ENCODE assay signal across 12 cellular contexts in genomic region chr6:63806573-63806913, GRCh38.
DNase-seq lines count a peak whose midpoint lies in the region; ATAC-seq and TF ChIP-seq lines count a peak whose summit lies in the region.
"Had no signal": no experiment of that assay in that cellular context is flagged by ENCODE, and none has a peak within 500 bp of the region (broad histone marks: within the 10 kb centered on the region; RNA-seq: fewer than 3 reads in every experiment).

No MANE protein-coding gene starts in this region.

- TF ChIP-seq CTCF in HFFc6 (IDR thresholded peaks at IDR 0.05): no peak
- TF ChIP-seq CTCF in spleen (IDR thresholded peaks at IDR 0.05 in 8 of 11, conservative IDR thresholded peaks at IDR 0.05 in 3 of 11): no peak

- intact Hi-C loops in spleen (cut with DNase I; ENCODE audit: low total_unique reads): no loop called here

- peak overlapping the region in 7 of 8 donors; percentile 48 to 90 (median 78) for H3K27ac ChIP-seq in spleen

- H3K4me3 ChIP-seq in adipocyte (ENCODE audit: low read length) (peak overlapping the region; percentile 68), spleen (peak overlapping the region in 2 of 8 donors; percentile 14 to 45)

- H3K27ac Mint-ChIP-seq in HFFc6: peak overlapping the region; percentile 97
- H3K27ac Mint-ChIP-seq: naive thymus-derived CD4-positive, alpha-beta T cell had no signal

- H3K36me3 Mint-ChIP-seq in HFFc6 (ENCODE audit: low read depth): no peaks in the 10 kb centered on the region
- no peaks in the 10 kb centered on the region for H3K36me3 Mint-ChIP-seq in activated T-cell treated with anti-CD3 and anti-CD28 coated beads, Interleukin-2, amount 50 U/mL, for 4 hours (ENCODE audit: insufficient read depth)
- H3K36me3 Mint-ChIP-seq: naive thymus-derived CD4-positive, alpha-beta T cell had no signal

- peaks cover 56% of the 10 kb centered on the region for H3K4me1 Mint-ChIP-seq in HFFc6 (ENCODE audit: low read depth)
- no peaks in the 10 kb centered on the region for H3K4me1 Mint-ChIP-seq in activated T-cell treated with anti-CD3 and anti-CD28 coated beads, Interleukin-2, amount 50 U/mL, for 4 hours (ENCODE audit: low read depth)

- WGBS in spleen, 5 donors: 34 to 70% (median 43%) methylated on average over 2 of the region's 2 CpGs

- H3K27me3 ChIP-seq in adipocyte (replicated peaks; ENCODE audit: control insufficient read depth, insufficient read depth, low read length): no peaks in the 10 kb centered on the region
- no peaks in the 10 kb centered on the region for H3K27me3 ChIP-seq in spleen (replicated peaks in 1 of 7)

- H3K9ac ChIP-seq in adipocyte (ENCODE audit: low read length): peak overlapping the region; percentile 32

- peak; percentile 25 for ATAC-seq in left lobe of liver
- no peak for ATAC-seq in activated T-cell treated with anti-CD3 and anti-CD28 coated beads, Interleukin-2, amount 50 U/mL, for 4 hours

- H3K36me3 ChIP-seq in adipocyte (ENCODE audit: control insufficient read depth, insufficient read depth, low read length, severe bottlenecking): no peaks in the 10 kb centered on the region
- no peaks in the 10 kb centered on the region for H3K36me3 ChIP-seq in spleen

- peak overlapping the region; percentile 81 for H3K4me3 Mint-ChIP-seq in HFFc6
- no peak overlapping the region for H3K4me3 Mint-ChIP-seq in activated T-cell treated with anti-CD3 and anti-CD28 coated beads, Interleukin-2, amount 50 U/mL, for 4 hours
- H3K4me3 Mint-ChIP-seq: naive thymus-derived CD4-positive, alpha-beta T cell had no signal

- TF ChIP-seq POLR2A in spleen (IDR thresholded peaks at IDR 0.05): no peak

- H3K4me1 ChIP-seq in adipocyte (ENCODE audit: control insufficient read depth, insufficient read depth, low read length) (peaks cover 28% of the 10 kb centered on the region), spleen (peaks cover 0 to 21% (median 11%) of the 10 kb centered on the region in 6 donors)

- H3K27me3 Mint-ChIP-seq in HFFc6 (ENCODE audit: insufficient read depth): no peaks in the 10 kb centered on the region
- H3K27me3 Mint-ChIP-seq in activated T-cell treated with anti-CD3 and anti-CD28 coated beads, Interleukin-2, amount 50 U/mL, for 4 hours (ENCODE audit: low read depth): peaks cover 2% of the 10 kb centered on the region

- no peak for DNase-seq in HFFc6
- DNase-seq in adipocyte (ENCODE audit: low read depth): no peak
- no peak for DNase-seq in left lobe of liver (ENCODE audit: low spot score)
- DNase-seq in spleen: no peak
- no peak for DNase-seq in DMS114 treated with DMSO at 0.1 percent for 48 hours (lab: John Stamatoyannopoulos, UW; ENCODE audit: unreplicated experiment)
- DNase-seq in stimulated activated CD4-positive, alpha-beta T cell treated with anti-CD3 and anti-CD28 coated beads, Interleukin-4, amount 100 ng/mL, for 24 hours: no peak
- no peak for DNase-seq in activated T-cell treated with anti-CD3 and anti-CD28 coated beads, Interleukin-2, amount 50 U/mL, for 4 hours
- DNase-seq in activated CD8-positive, alpha-beta memory T cell treated with anti-CD3 and anti-CD28 coated beads for 24 hours: no peak
- DNase-seq: activated CD8-positive, alpha-beta memory T cell treated with anti-CD3 and anti-CD28 coated beads, Interleukin-2, amount 50 U/mL, for 4 hours; aorta; effector CD4-positive, alpha-beta T cell; naive thymus-derived CD4-positive, alpha-beta T cell had no signal

- H3K9me3 ChIP-seq in adipocyte (ENCODE audit: control insufficient read depth, low read length) (no peaks in the 10 kb centered on the region), spleen (no peaks in the 10 kb centered on the region)

- no peaks in the 10 kb centered on the region for H3K9me3 Mint-ChIP-seq in HFFc6
- no peaks in the 10 kb centered on the region for H3K9me3 Mint-ChIP-seq in activated T-cell treated with anti-CD3 and anti-CD28 coated beads, Interleukin-2, amount 50 U/mL, for 4 hours
- H3K9me3 Mint-ChIP-seq: naive thymus-derived CD4-positive, alpha-beta T cell had no signal
